24 cellular contexts compared by ENCODE assay signal in genomic region chr4:81257841-81258240, GRCh38.
"Had no signal": no experiment of that assay in that cellular context is flagged by ENCODE, and none has a peak within 500 bp of the region (broad histone marks: within the 10 kb centered on the region; RNA-seq: fewer than 3 reads in every experiment).

No MANE protein-coding gene starts in this region.

- H3K4me3 ChIP-seq: adrenal gland, SJSA1 had no signal

- H3K27ac Mint-ChIP-seq: activated CD4-positive, alpha-beta memory T cell treated with anti-CD3 and anti-CD28 coated beads, Interleukin-2, amount 10 ng/mL, durations not matched to agents 7 days and 5 days; activated CD4-positive, alpha-beta T cell treated with anti-CD3 and anti-CD28 coated beads for 36 hours; activated naive CD8-positive, alpha-beta T cell treated with anti-CD3 and anti-CD28 coated beads, Interleukin-2, amount 10 ng/mL, durations not matched to agents 7 days and 5 days; activated T-cell treated with anti-CD3 and anti-CD28 coated beads, Interleukin-2, amount 50 U/mL, for 72 hours; activated T-helper 2 cell treated with anti-CD3 and anti-CD28 coated beads, Interferon-gamma antibody, Interleukin-2, Interleukin-4, amounts not matched to agents 10 μg/mL and 5 μg/mL and 100 μg/mL, durations not matched to agents 14 hours and 24 hours and 36 hours; IgD-negative memory B cell; T-cell had no signal

- DNase-seq: activated CD4-positive, alpha-beta memory T cell treated with anti-CD3 and anti-CD28 coated beads, Interleukin-2, amount 10 ng/mL, durations not matched to agents 7 days and 5 days; activated CD4-positive, alpha-beta T cell treated with anti-CD3 and anti-CD28 coated beads for 36 hours; activated CD4-positive, alpha-beta T cell treated with anti-CD3 and anti-CD28 coated beads, Interleukin-2, amount 50 U/mL, for 1 hour; activated CD8-positive, alpha-beta memory T cell treated with anti-CD3 and anti-CD28 coated beads, Interleukin-2, amount 50 U/mL, for 4 hours; activated gamma-delta T cell treated with Interleukin-2 at 50 U/mL for 16 hours; activated naive CD4-positive, alpha-beta T cell treated with anti-CD3 and anti-CD28 coated beads, Interleukin-2, amount 50 U/mL, for 16 hours; activated naive CD8-positive, alpha-beta T cell treated with anti-CD3 and anti-CD28 coated beads, Interleukin-2, amount 10 ng/mL, durations not matched to agents 7 days and 5 days; activated T-cell treated with anti-CD3 and anti-CD28 coated beads, Interleukin-2, amount 50 U/mL, for 72 hours; adrenal gland; anterior cingulate cortex; MM.1S; NCI-H1105; NCI-H1436; NCI-H187; NCI-H2081; NCI-H510A treated with DMSO at 0.1 percent for 48 hours; PC-3; SHP77; T-cell; T-helper 2 cell; WERI-Rb-1 had no signal

- H3K27me3 Mint-ChIP-seq: activated CD4-positive, alpha-beta memory T cell treated with anti-CD3 and anti-CD28 coated beads, Interleukin-2, amount 10 ng/mL, durations not matched to agents 7 days and 5 days had no signal

- H3K27me3 ChIP-seq: adrenal gland, SJSA1 had no signal

- H3K36me3 Mint-ChIP-seq: activated naive CD8-positive, alpha-beta T cell treated with anti-CD3 and anti-CD28 coated beads, Interleukin-2, amount 10 ng/mL, durations not matched to agents 7 days and 5 days; IgD-negative memory B cell; T-cell had no signal

- H3K36me3 ChIP-seq: adrenal gland, SJSA1, WERI-Rb-1 had no signal

- H3K4me3 Mint-ChIP-seq: activated CD4-positive, alpha-beta memory T cell treated with anti-CD3 and anti-CD28 coated beads, Interleukin-2, amount 10 ng/mL, durations not matched to agents 7 days and 5 days; activated CD4-positive, alpha-beta T cell treated with anti-CD3 and anti-CD28 coated beads for 36 hours; activated naive CD8-positive, alpha-beta T cell treated with anti-CD3 and anti-CD28 coated beads, Interleukin-2, amount 10 ng/mL, durations not matched to agents 7 days and 5 days; activated T-cell treated with anti-CD3 and anti-CD28 coated beads, Interleukin-2, amount 50 U/mL, for 72 hours; IgD-negative memory B cell; T-cell had no signal

- H3K27ac ChIP-seq: adrenal gland, SJSA1, WERI-Rb-1 had no signal

- H3K9me3 ChIP-seq: adrenal gland, SJSA1 had no signal

- H3K4me1 ChIP-seq: adrenal gland had no signal

- H3K9me3 Mint-ChIP-seq: activated CD4-positive, alpha-beta memory T cell treated with anti-CD3 and anti-CD28 coated beads, Interleukin-2, amount 10 ng/mL, durations not matched to agents 7 days and 5 days; activated naive CD8-positive, alpha-beta T cell treated with anti-CD3 and anti-CD28 coated beads, Interleukin-2, amount 10 ng/mL, durations not matched to agents 7 days and 5 days; activated T-cell treated with anti-CD3 and anti-CD28 coated beads, Interleukin-2, amount 50 U/mL, for 72 hours; activated T-helper 2 cell treated with anti-CD3 and anti-CD28 coated beads, Interferon-gamma antibody, Interleukin-2, Interleukin-4, amounts not matched to agents 10 μg/mL and 5 μg/mL and 100 μg/mL, durations not matched to agents 14 hours and 24 hours and 36 hours; T-cell had no signal

- ATAC-seq: activated CD4-positive, alpha-beta T cell treated with anti-CD3 and anti-CD28 coated beads for 36 hours; activated T-cell treated with anti-CD3 and anti-CD28 coated beads, Interleukin-2, amount 50 U/mL, for 72 hours; T-cell had no signal

- H3K4me1 Mint-ChIP-seq: activated CD4-positive, alpha-beta memory T cell treated with anti-CD3 and anti-CD28 coated beads, Interleukin-2, amount 10 ng/mL, durations not matched to agents 7 days and 5 days; activated CD4-positive, alpha-beta T cell treated with anti-CD3 and anti-CD28 coated beads for 36 hours; activated naive CD8-positive, alpha-beta T cell treated with anti-CD3 and anti-CD28 coated beads, Interleukin-2, amount 10 ng/mL, durations not matched to agents 7 days and 5 days; IgD-negative memory B cell; T-cell had no signal
